In genomic region chr3:120402257-120402656, GRCh38 we compare ENCODE assay signal across 18 cellular contexts. TPM values are rescaled to one million over a fixed set of nuclear protein-coding genes. Genes with fewer than 3 reads are reported as not detected.
A peak's percentile ranks its signal among the peaks of the same experiment; 100 is the strongest.
DNase-seq lines count a peak whose midpoint lies in the region; ATAC-seq and TF ChIP-seq lines count a peak whose summit lies in the region.
"Had no signal": no experiment of that assay in that cellular context is flagged by ENCODE, and none has a peak within 500 bp of the region (broad histone marks: within the 10 kb centered on the region; RNA-seq: fewer than 3 reads in every experiment).

No MANE protein-coding gene starts in this region.

- H3K79me2 ChIP-seq in GM23248 (ENCODE audit: insufficient read depth): peaks cover 21% of the 10 kb centered on the region

- H3K9me3 Mint-ChIP-seq in WTC11 (no peaks in the 10 kb centered on the region), type B pancreatic cell (no peaks in the 10 kb centered on the region)
- H3K9me3 Mint-ChIP-seq: CD4-positive, alpha-beta T cell; CD8-positive, alpha-beta T cell had no signal

- peaks cover 100% of the 10 kb centered on the region for H3K36me3 ChIP-seq in GM23248 (ENCODE audit: low read depth)

- H3K9me2 ChIP-seq in GM23248 (ENCODE audit: insufficient read depth): no peaks in the 10 kb centered on the region

- H3K27ac ChIP-seq in GM23248: peak overlapping the region; percentile 3; the same call in 1 of the 2 replicates
- H3K27ac ChIP-seq: A549; BLaER1 treated with 17β-estradiol and CSF1 and Interleukin-3, amounts not matched to agents 10 nM and 100 nM; C4-2B had no signal

- CTCF ChIA-PET in WTC11 (lab: Charles Lee): no interaction called here

- no peak overlapping the region for H2AFZ ChIP-seq in GM23248

- H3K27ac Mint-ChIP-seq in WTC11 (no peak overlapping the region), type B pancreatic cell (no peak overlapping the region)
- H3K27ac Mint-ChIP-seq: B cell; CD4-positive, alpha-beta T cell; CD8-positive, alpha-beta T cell had no signal

- POLR2A ChIA-PET in WTC11 (lab: Charles Lee): no interaction called here

- H3F3A ChIP-seq in GM23248 (ENCODE audit: insufficient read depth): peaks cover 98% of the 10 kb centered on the region

- peaks cover 90% of the 10 kb centered on the region for H3K36me3 Mint-ChIP-seq in WTC11
- peaks cover 61% of the 10 kb centered on the region for H3K36me3 Mint-ChIP-seq in type B pancreatic cell
- H3K36me3 Mint-ChIP-seq: CD8-positive, alpha-beta T cell had no signal

- H3K27me3 ChIP-seq in GM23248 (replicated peaks; ENCODE audit: insufficient read depth): no peaks in the 10 kb centered on the region
- H3K27me3 ChIP-seq: BLaER1 treated with 17β-estradiol and CSF1 and Interleukin-3, amounts not matched to agents 10 nM and 100 nM had no signal

- H3K4me3 Mint-ChIP-seq in WTC11 (no peak overlapping the region), type B pancreatic cell (no peak overlapping the region)
- H3K4me3 Mint-ChIP-seq: B cell; CD4-positive, alpha-beta T cell; CD8-positive, alpha-beta T cell had no signal

- H3K9ac ChIP-seq in GM23248: no peak overlapping the region
- H3K9ac ChIP-seq: BLaER1 treated with 17β-estradiol and CSF1 and Interleukin-3, amounts not matched to agents 10 nM and 100 nM had no signal

- ATAC-seq in WTC11 (no peak), GM18520 (IDR thresholded peaks at IDR 0.05; ENCODE audit: unreplicated experiment) (no peak)
- ATAC-seq: A549; CD8-positive, alpha-beta T cell had no signal

- H3K4me1 ChIP-seq in GM23248 (ENCODE audit: insufficient read depth): no peaks in the 10 kb centered on the region
- H3K4me1 ChIP-seq: A549, Caco-2 had no signal

- H3K4me2 ChIP-seq in GM23248 (ENCODE audit: unreplicated experiment): no peak overlapping the region
- H3K4me2 ChIP-seq: A549; BLaER1 treated with 17β-estradiol and CSF1 and Interleukin-3, amounts not matched to agents 10 nM and 100 nM had no signal

- no peak for DNase-seq in GM23248
- DNase-seq in WTC11 (ENCODE audit: low spot score): no peak
- no peak for DNase-seq in type B pancreatic cell (ENCODE audit: extremely low spot score, unreplicated experiment)
- DNase-seq in cerebellum (ENCODE audit: low spot score): no peak
- DNase-seq in stimulated activated CD4-positive, alpha-beta T cell treated with anti-CD3 and anti-CD28 coated beads, Interleukin-2, amount 100 ng/mL, for 48 hours: no peak
- DNase-seq: 8988T; AML-193; Caco-2; Calu3; CD4-positive, alpha-beta T cell; CD8-positive, alpha-beta T cell; DMS79 treated with DMSO at 0.1 percent for 48 hours; GF-D8 had no signal

- H3K4me1 Mint-ChIP-seq in WTC11 (no peaks in the 10 kb centered on the region), type B pancreatic cell (ENCODE audit: unreplicated experiment) (no peaks in the 10 kb centered on the region)

- in situ Hi-C loops in GM23248 (cut with MboI): loop anchor here (10.0 to 25.0 kb wide), 2 partner anchors 157 to 385 kb away; no protein-coding TSS in a partner anchor

- no peaks in the 10 kb centered on the region for H3K9me3 ChIP-seq in GM23248 (ENCODE audit: low read depth)
- H3K9me3 ChIP-seq: A549; BLaER1 treated with 17β-estradiol and CSF1 and Interleukin-3, amounts not matched to agents 10 nM and 100 nM; Caco-2 had no signal

- H3K27me3 Mint-ChIP-seq in WTC11 (ENCODE audit: low read depth) (no peaks in the 10 kb centered on the region), type B pancreatic cell (no peaks in the 10 kb centered on the region)
- H3K27me3 Mint-ChIP-seq: B cell; CD4-positive, alpha-beta T cell had no signal

- H4K20me1 ChIP-seq in GM23248 (ENCODE audit: insufficient read depth): no peaks in the 10 kb centered on the region
- H4K20me1 ChIP-seq: BLaER1 treated with 17β-estradiol and CSF1 and Interleukin-3, amounts not matched to agents 10 nM and 100 nM had no signal

- TF ChIP-seq CTCF in WTC11 (IDR thresholded peaks at IDR 0.05): no peak
- peak; percentile 25 for TF ChIP-seq CTCF in type B pancreatic cell (conservative IDR thresholded peaks at IDR 0.05)

- H3K4me3 ChIP-seq in GM23248: no peak overlapping the region
- H3K4me3 ChIP-seq: A549; BLaER1 treated with 17β-estradiol and CSF1 and Interleukin-3, amounts not matched to agents 10 nM and 100 nM had no signal

TF ChIP-seq in WTC11, 78 proteins besides CTCF, POLR2A, EP300 and RAD21:
- TF ChIP-seq, protein P1, sequence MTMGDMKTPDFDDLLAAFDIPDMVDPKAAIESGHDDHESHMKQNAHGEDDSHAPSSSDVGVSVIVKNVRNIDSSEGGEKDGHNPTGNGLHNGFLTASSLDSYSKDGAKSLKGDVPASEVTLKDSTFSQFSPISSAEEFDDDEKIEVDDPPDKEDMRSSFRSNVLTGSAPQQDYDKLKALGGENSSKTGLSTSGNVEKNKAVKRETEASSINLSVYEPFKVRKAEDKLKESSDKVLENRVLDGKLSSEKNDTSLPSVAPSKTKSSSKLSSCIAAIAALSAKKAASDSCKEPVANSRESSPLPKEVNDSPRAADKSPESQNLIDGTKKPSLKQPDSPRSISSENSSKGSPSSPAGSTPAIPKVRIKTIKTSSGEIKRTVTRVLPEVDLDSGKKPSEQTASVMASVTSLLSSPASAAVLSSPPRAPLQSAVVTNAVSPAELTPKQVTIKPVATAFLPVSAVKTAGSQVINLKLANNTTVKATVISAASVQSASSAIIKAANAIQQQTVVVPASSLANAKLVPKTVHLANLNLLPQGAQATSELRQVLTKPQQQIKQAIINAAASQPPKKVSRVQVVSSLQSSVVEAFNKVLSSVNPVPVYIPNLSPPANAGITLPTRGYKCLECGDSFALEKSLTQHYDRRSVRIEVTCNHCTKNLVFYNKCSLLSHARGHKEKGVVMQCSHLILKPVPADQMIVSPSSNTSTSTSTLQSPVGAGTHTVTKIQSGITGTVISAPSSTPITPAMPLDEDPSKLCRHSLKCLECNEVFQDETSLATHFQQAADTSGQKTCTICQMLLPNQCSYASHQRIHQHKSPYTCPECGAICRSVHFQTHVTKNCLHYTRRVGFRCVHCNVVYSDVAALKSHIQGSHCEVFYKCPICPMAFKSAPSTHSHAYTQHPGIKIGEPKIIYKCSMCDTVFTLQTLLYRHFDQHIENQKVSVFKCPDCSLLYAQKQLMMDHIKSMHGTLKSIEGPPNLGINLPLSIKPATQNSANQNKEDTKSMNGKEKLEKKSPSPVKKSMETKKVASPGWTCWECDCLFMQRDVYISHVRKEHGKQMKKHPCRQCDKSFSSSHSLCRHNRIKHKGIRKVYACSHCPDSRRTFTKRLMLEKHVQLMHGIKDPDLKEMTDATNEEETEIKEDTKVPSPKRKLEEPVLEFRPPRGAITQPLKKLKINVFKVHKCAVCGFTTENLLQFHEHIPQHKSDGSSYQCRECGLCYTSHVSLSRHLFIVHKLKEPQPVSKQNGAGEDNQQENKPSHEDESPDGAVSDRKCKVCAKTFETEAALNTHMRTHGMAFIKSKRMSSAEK (CRISPR knock-in tag; IDR thresholded peaks at IDR 0.05; ENCODE audit: borderline replicate concordance): no peak
- TF ChIP-seq HMGA2 (CRISPR knock-in tag; IDR thresholded peaks at IDR 0.05): peak; percentile 99

RNA-seq across cellular contexts. Expression of gene FSTL1, which starts 48.5 kb away (rescaled TPM):
- 4,171 and 4,244 TPM in 2 replicates for total RNA-seq in GM23248 (2014; rRNA removed; shearing (Covaris generic))
- 1,910 and 1,919 TPM in 2 replicates for polyA plus RNA-seq in GM23248 (2016; fragmentation: Nextera tagmentation; extraction: Ambion mirVana)
- total RNA-seq in WTC11 (2021) (271 to 286 TPM (median 272 TPM) in 3 replicates), type B pancreatic cell (ENCODE audit: low replicate concordance) (183 and 383 TPM in 2 replicates), cerebellum (66.6 TPM)
- total RNA-seq: B cell had no signal

RNA-seq across cellular contexts. Expression of gene LRRC58, which starts 53.1 kb away (rescaled TPM):
- 29.2 and 34.4 TPM in 2 replicates for total RNA-seq in GM23248 (2014; rRNA removed; shearing (Covaris generic))
- polyA plus RNA-seq in GM23248 (2016; fragmentation: Nextera tagmentation; extraction: Ambion mirVana): 12.9 and 13.1 TPM in 2 replicates
- 15.1 to 15.8 TPM (median 15.8 TPM) in 3 replicates for total RNA-seq in WTC11 (2021)
- total RNA-seq in type B pancreatic cell (ENCODE audit: low replicate concordance): 14.5 and 19.9 TPM in 2 replicates
- 32.8 TPM for total RNA-seq in cerebellum

Comparison
In these comparisons a context has a peak if more than half of its experiments do, and no peak if none do; other contexts are left out.
1. RNA of gene FSTL1, which starts 48.5 kb away (total RNA-seq): 4,171 to 4,244 TPM in GM23248; 183 to 383 TPM in type B pancreatic cell, 271 to 286 TPM in WTC11 and 66.6 TPM in cerebellum (single experiment); every median in the first group is over 10 times any median in the second.